In the genomic region with DNA sequence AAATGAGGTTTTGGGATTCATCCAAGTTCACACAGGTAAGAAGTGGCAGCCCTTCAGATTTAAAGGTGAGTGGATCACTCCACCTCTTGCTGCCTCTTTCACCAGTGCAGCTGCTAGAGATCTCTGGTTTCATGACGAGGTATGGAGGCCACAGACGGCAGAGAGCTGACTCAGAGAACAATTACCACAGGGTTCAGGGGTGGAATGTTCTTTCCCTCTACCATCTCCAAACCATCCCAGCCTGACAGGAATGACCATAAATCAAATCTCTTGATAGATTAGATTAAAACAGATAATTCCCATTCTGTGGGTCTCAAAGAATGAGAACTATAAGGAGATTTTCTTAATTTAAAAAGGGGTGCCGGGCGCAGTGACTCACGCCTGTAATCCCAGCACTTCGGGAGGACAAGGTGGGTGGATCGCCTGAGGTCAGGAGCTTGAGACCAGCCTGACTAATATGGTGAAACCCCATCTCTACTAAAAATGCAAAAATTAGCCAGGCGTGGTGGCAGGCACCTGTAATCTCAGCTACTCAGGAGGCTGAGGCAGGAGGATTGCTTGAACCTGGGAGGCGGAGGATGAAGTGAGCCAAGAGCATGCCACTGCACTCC, we compare ENCODE assay signal across 14 cellular contexts.
DNase-seq lines count a peak whose midpoint lies in the region; ATAC-seq and TF ChIP-seq lines count a peak whose summit lies in the region.
"Had no signal": no experiment of that assay in that cellular context is flagged by ENCODE, and none has a peak within 500 bp of the region (broad histone marks: within the 10 kb centered on the region; RNA-seq: fewer than 3 reads in every experiment).

No MANE protein-coding gene starts in this region.

- no peaks in the 10 kb centered on the region for H4K20me1 ChIP-seq in IMR-90 (ENCODE audit: insufficient read depth, low read length)

- no peak overlapping the region for H3K27ac Mint-ChIP-seq in natural killer cell treated with Interleukin-12 subunit alpha and Interleukin-12 subunit beta and Interleukin-15 and Interleukin-18, amount 100 ng/mL, for 72 hours
- H3K27ac Mint-ChIP-seq: activated CD4-positive, alpha-beta memory T cell treated with anti-CD3 and anti-CD28 coated beads, Interleukin-2, amount 10 ng/mL, durations not matched to agents 7 days and 5 days; activated naive CD8-positive, alpha-beta T cell treated with anti-CD3 and anti-CD28 coated beads, Interleukin-2, amount 10 ng/mL, durations not matched to agents 7 days and 5 days; B cell; naive thymus-derived CD4-positive, alpha-beta T cell; stimulated activated naive B cell treated with anti-CD40 and anti-IgM and Interleukin-4, amounts not matched to agents 10 μg/mL and 1 μg/mL and 100 μg/mL, for 72 hours; T-cell had no signal

- H3K56ac ChIP-seq in IMR-90 (ENCODE audit: extremely low read depth, insufficient read depth, low read length), result no peak overlapping the region

- CTCF ChIA-PET in IMR-90 (lab: Yijun Ruan, JAX) (interaction anchor here (0.6 kb wide), 1 partner anchor 658 kb away, joined by 3 read pairs; no protein-coding TSS in a partner anchor), RWPE1 (lab: Yijun Ruan, JAX) (interaction anchor here (0.6 to 2.3 kb wide), 9 partner anchors 9 to 1089 kb away, joined by 3 to 10 read pairs (median 3); no protein-coding TSS in a partner anchor)

- no peak for ATAC-seq in IMR-90 (ENCODE audit: low read depth)
- no peak for ATAC-seq in natural killer cell treated with Interleukin-12 subunit alpha and Interleukin-12 subunit beta and Interleukin-15 and Interleukin-18, amount 100 ng/mL, for 72 hours
- ATAC-seq: naive thymus-derived CD4-positive, alpha-beta T cell; stimulated activated naive B cell treated with anti-CD40 and anti-IgM and Interleukin-4, amounts not matched to agents 10 μg/mL and 1 μg/mL and 100 μg/mL, for 72 hours; T-cell had no signal

- no TSS peak for BruUV-seq in IMR-90 (replicated peaks; lab: Mats Ljungman, UMichigan)

- no peak overlapping the region for H3K4me2 ChIP-seq in IMR-90 (ENCODE audit: low read depth, low read length)

- H3K36me3 Mint-ChIP-seq in natural killer cell treated with Interleukin-12 subunit alpha and Interleukin-12 subunit beta and Interleukin-15 and Interleukin-18, amount 100 ng/mL, for 72 hours, result no peaks in the 10 kb centered on the region
- H3K36me3 Mint-ChIP-seq: activated naive CD8-positive, alpha-beta T cell treated with anti-CD3 and anti-CD28 coated beads, Interleukin-2, amount 10 ng/mL, durations not matched to agents 7 days and 5 days; naive thymus-derived CD4-positive, alpha-beta T cell; stimulated activated naive B cell treated with anti-CD40 and anti-IgM and Interleukin-4, amounts not matched to agents 10 μg/mL and 1 μg/mL and 100 μg/mL, for 72 hours; T-cell had no signal

- no peaks in the 10 kb centered on the region for H3K9me1 ChIP-seq in IMR-90 (ENCODE audit: insufficient read depth, low read length)

- no peak overlapping the region for H2BK20ac ChIP-seq in IMR-90 (ENCODE audit: low read depth, low read length)

- no peak overlapping the region for H3K9ac ChIP-seq in IMR-90 (ENCODE audit: low read depth, low read length)
- H3K9ac ChIP-seq in colonic mucosa (ENCODE audit: low read depth in 2 of 2, low read length in 2 of 2), result no peak overlapping the region

- no peaks in the 10 kb centered on the region for H3K36me3 ChIP-seq in IMR-90 (ENCODE audit: control insufficient read depth, insufficient read depth, low read length)
- no peaks in the 10 kb centered on the region for H3K36me3 ChIP-seq in colonic mucosa

- H2BK5ac ChIP-seq in IMR-90 (ENCODE audit: low read depth, low read length, poor library complexity, severe bottlenecking), result no peak overlapping the region

- H3K4ac ChIP-seq in IMR-90 (ENCODE audit: low read depth, low read length), result no peak overlapping the region

- H3K4me1 Mint-ChIP-seq in natural killer cell treated with Interleukin-12 subunit alpha and Interleukin-12 subunit beta and Interleukin-15 and Interleukin-18, amount 100 ng/mL, for 72 hours (ENCODE audit: low read depth in 2 of 2), result no peaks in the 10 kb centered on the region
- H3K4me1 Mint-ChIP-seq: activated CD4-positive, alpha-beta memory T cell treated with anti-CD3 and anti-CD28 coated beads, Interleukin-2, amount 10 ng/mL, durations not matched to agents 7 days and 5 days; activated naive CD8-positive, alpha-beta T cell treated with anti-CD3 and anti-CD28 coated beads, Interleukin-2, amount 10 ng/mL, durations not matched to agents 7 days and 5 days; B cell; naive thymus-derived CD4-positive, alpha-beta T cell; stimulated activated naive B cell treated with anti-CD40 and anti-IgM and Interleukin-4, amounts not matched to agents 10 μg/mL and 1 μg/mL and 100 μg/mL, for 72 hours; T-cell had no signal

- no CpG with 5 or more reads among the region's 9 CpGs for WGBS in IMR-90 (ENCODE audit: extremely low coverage in 2 of 2, insufficient read length in 1 of 2), 2 experiments

- DNase-seq in DMS79 treated with DMSO at 0.1 percent for 48 hours (lab: John Stamatoyannopoulos, UW) (peak; percentile 90), IMR-90 (peak; percentile 1), RWPE1 (ENCODE audit: low spot score) (peak; percentile 65), fibroblast of villous mesenchyme (ENCODE audit: low read depth) (peak; percentile 7), NCI-H446 treated with DMSO at 0.1 percent for 48 hours (lab: John Stamatoyannopoulos, UW) (no peak), G401 (ENCODE audit: low spot score) (no peak), colonic mucosa (no peak)
- DNase-seq in natural killer cell treated with Interleukin-12 subunit alpha and Interleukin-12 subunit beta and Interleukin-15 and Interleukin-18, amount 100 ng/mL, for 72 hours (ENCODE audit: low spot score), result no peak
- DNase-seq: activated CD4-positive, alpha-beta memory T cell treated with anti-CD3 and anti-CD28 coated beads, Interleukin-2, amount 10 ng/mL, durations not matched to agents 7 days and 5 days; activated naive CD8-positive, alpha-beta T cell treated with anti-CD3 and anti-CD28 coated beads, Interleukin-2, amount 10 ng/mL, durations not matched to agents 7 days and 5 days; naive thymus-derived CD4-positive, alpha-beta T cell; stimulated activated naive B cell treated with anti-CD40 and anti-IgM and Interleukin-4, amounts not matched to agents 10 μg/mL and 1 μg/mL and 100 μg/mL, for 72 hours; T-cell had no signal

- H2AK9ac ChIP-seq in IMR-90 (replicated peaks; ENCODE audit: low read depth, low read length, poor library complexity), result no peak overlapping the region

- H3K27me3 ChIP-seq in IMR-90 (ENCODE audit: control insufficient read depth, insufficient read depth, low read length) (no peaks in the 10 kb centered on the region), colonic mucosa (no peaks in the 10 kb centered on the region)

- H3K14ac ChIP-seq in IMR-90 (replicated peaks; ENCODE audit: low read depth, low read length), result no peak overlapping the region

- H3K23ac ChIP-seq in IMR-90 (ENCODE audit: low read depth, low read length), result no peak overlapping the region

- intact Hi-C loops in IMR-90 (cut with micrococcal nuclease) (no loop called here), colonic mucosa (cut with DNase I) (loop anchor here (5.0 to 10.0 kb wide), 2 partner anchors 364 to 912 kb away; no protein-coding TSS in a partner anchor)

- H3K4me3 ChIP-seq in IMR-90 (ENCODE audit: insufficient read depth, low read depth, low read length), result no peak overlapping the region
- H3K4me3 ChIP-seq in fibroblast of villous mesenchyme (ENCODE audit: low read depth, low read length), result no peak overlapping the region
- no peak overlapping the region for H3K4me3 ChIP-seq in colonic mucosa

- no peak overlapping the region for H2AFZ ChIP-seq in IMR-90 (replicated peaks; ENCODE audit: low read length, poor library complexity)

- no peak overlapping the region for H2BK15ac ChIP-seq in IMR-90 (ENCODE audit: low read depth, low read length)

- H3K4me3 Mint-ChIP-seq in natural killer cell treated with Interleukin-12 subunit alpha and Interleukin-12 subunit beta and Interleukin-15 and Interleukin-18, amount 100 ng/mL, for 72 hours, result no peak overlapping the region
- H3K4me3 Mint-ChIP-seq: activated CD4-positive, alpha-beta memory T cell treated with anti-CD3 and anti-CD28 coated beads, Interleukin-2, amount 10 ng/mL, durations not matched to agents 7 days and 5 days; activated naive CD8-positive, alpha-beta T cell treated with anti-CD3 and anti-CD28 coated beads, Interleukin-2, amount 10 ng/mL, durations not matched to agents 7 days and 5 days; B cell; naive thymus-derived CD4-positive, alpha-beta T cell; stimulated activated naive B cell treated with anti-CD40 and anti-IgM and Interleukin-4, amounts not matched to agents 10 μg/mL and 1 μg/mL and 100 μg/mL, for 72 hours; T-cell had no signal

- H2AK5ac ChIP-seq in IMR-90 (ENCODE audit: low read depth, low read length), result no peak overlapping the region

- no peaks in the 10 kb centered on the region for H3K79me1 ChIP-seq in IMR-90 (ENCODE audit: low read depth in 1 of 2, low read length in 2 of 2)

- no peaks in the 10 kb centered on the region for H3K9me3 Mint-ChIP-seq in natural killer cell treated with Interleukin-12 subunit alpha and Interleukin-12 subunit beta and Interleukin-15 and Interleukin-18, amount 100 ng/mL, for 72 hours
- H3K9me3 Mint-ChIP-seq: activated CD4-positive, alpha-beta memory T cell treated with anti-CD3 and anti-CD28 coated beads, Interleukin-2, amount 10 ng/mL, durations not matched to agents 7 days and 5 days; activated naive CD8-positive, alpha-beta T cell treated with anti-CD3 and anti-CD28 coated beads, Interleukin-2, amount 10 ng/mL, durations not matched to agents 7 days and 5 days; naive thymus-derived CD4-positive, alpha-beta T cell; stimulated activated naive B cell treated with anti-CD40 and anti-IgM and Interleukin-4, amounts not matched to agents 10 μg/mL and 1 μg/mL and 100 μg/mL, for 72 hours; T-cell had no signal

- no peak overlapping the region for H4K91ac ChIP-seq in IMR-90 (ENCODE audit: insufficient read depth, low read depth, low read length)

- H3K27me3 Mint-ChIP-seq in natural killer cell treated with Interleukin-12 subunit alpha and Interleukin-12 subunit beta and Interleukin-15 and Interleukin-18, amount 100 ng/mL, for 72 hours, result peaks cover 0 to 5% of the 10 kb centered on the region in 2 donors

- dilution Hi-C loops in IMR-90 (cut with HindIII; ENCODE audit: low sequenced_read_pairs, unreplicated experiment), result no loop called here

- H4K5ac ChIP-seq in IMR-90 (ENCODE audit: low read depth, low read length), result no peak overlapping the region

- TF ChIP-seq CTCF in IMR-90 (conservative IDR thresholded peaks at IDR 0.05; ENCODE audit: low read depth, low read length) (no peak), RWPE1 (conservative IDR thresholded peaks at IDR 0.05; ENCODE audit: low read depth) (no peak), fibroblast of villous mesenchyme (IDR thresholded peaks at IDR 0.05; ENCODE audit: insufficient read depth, low read depth, low read length) (no peak), colonic mucosa (IDR thresholded peaks at IDR 0.05) (no peak)

- no peak for TF ChIP-seq POLR2A in IMR-90 (IDR thresholded peaks at IDR 0.05; ENCODE audit: low read depth, low read length)

- no peak for TF ChIP-seq RAD21 in IMR-90 (IDR thresholded peaks at IDR 0.05; ENCODE audit: low read length)

- no peak overlapping the region for H2BK120ac ChIP-seq in IMR-90 (ENCODE audit: low read depth, low read length)

- POLR2A ChIA-PET in IMR-90 (lab: Charles Lee; ENCODE audit: unreplicated experiment), result no interaction called here
- POLR2A ChIA-PET in RWPE1 (lab: Yijun Ruan, JAX; ENCODE audit: low non-redundant PET), result no interaction called here

- H3K18ac ChIP-seq in IMR-90 (ENCODE audit: low read depth, low read length), result no peak overlapping the region

- H3K4me1 ChIP-seq in IMR-90 (ENCODE audit: control insufficient read depth, insufficient read depth, low read length) (no peaks in the 10 kb centered on the region), colonic mucosa (no peaks in the 10 kb centered on the region)

- no peak overlapping the region for H4K8ac ChIP-seq in IMR-90 (ENCODE audit: low read depth in 2 of 2, low read length in 2 of 2)

- in situ Hi-C loops in IMR-90 (cut with MboI; ENCODE audit: low sequenced_read_pairs) (no loop called here), G401 (cut with HindIII; ENCODE audit: low sequenced_read_pairs) (no loop called here)

- H3K9me3 ChIP-seq in IMR-90 (ENCODE audit: control insufficient read depth, insufficient read depth, low read length) (no peaks in the 10 kb centered on the region; the same call in 1 of the 2 replicates), colonic mucosa (no peaks in the 10 kb centered on the region)

- H3K27ac ChIP-seq in IMR-90 (ENCODE audit: insufficient read depth, low read length), result no peak overlapping the region
- no peak overlapping the region for H3K27ac ChIP-seq in RWPE1
- no peak overlapping the region for H3K27ac ChIP-seq in colonic mucosa

Comparison
In these comparisons a context has a peak if more than half of its experiments do, and no peak if none do; other contexts are left out.
1. DNase-seq: peak in DMS79 treated with DMSO at 0.1 percent for 48 hours (single experiment), IMR-90 (single experiment), RWPE1 (single experiment) and fibroblast of villous mesenchyme (single experiment); none in NCI-H446 treated with DMSO at 0.1 percent for 48 hours (single experiment), G401 (single experiment), natural killer cell treated with Interleukin-12 subunit alpha and Interleukin-12 subunit beta and Interleukin-15 and Interleukin-18, amount 100 ng/mL, for 72 hours (single experiment) and colonic mucosa (single experiment).